Comparison of ENCODE assay signal across 26 cellular contexts in the genomic region with DNA sequence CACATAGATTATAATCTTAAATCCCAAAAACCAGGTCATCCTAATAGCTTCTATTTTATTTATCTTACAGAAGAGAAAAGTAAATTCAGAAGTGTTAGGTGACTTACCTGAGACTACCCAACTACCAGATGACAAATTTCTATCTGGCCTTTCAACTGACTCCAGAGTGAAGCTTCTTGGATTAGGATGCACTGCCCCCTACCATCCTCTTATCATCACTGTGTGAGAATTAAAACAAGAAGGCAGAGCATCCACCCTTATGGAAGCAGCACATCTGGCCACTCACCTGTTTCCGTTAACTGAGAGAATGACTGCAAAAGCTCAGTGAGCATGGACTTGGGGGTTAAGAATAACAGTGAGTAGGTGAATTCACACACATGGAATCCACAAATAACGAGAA.
DNase-seq lines count a peak whose midpoint lies in the region; ATAC-seq and TF ChIP-seq lines count a peak whose summit lies in the region.
"Had no signal": no experiment of that assay in that cellular context is flagged by ENCODE, and none has a peak within 500 bp of the region (broad histone marks: within the 10 kb centered on the region; RNA-seq: fewer than 3 reads in every experiment).

No MANE protein-coding gene starts in this region.

- H3K9me3 Mint-ChIP-seq in MCF 10A (ENCODE audit: unreplicated experiment) = peaks cover 10% of the 10 kb centered on the region
- peaks cover 0 to 11% (median 0%) of the 10 kb centered on the region in 11 donors for H3K9me3 Mint-ChIP-seq in naive thymus-derived CD4-positive, alpha-beta T cell

- no peak overlapping the region for H3K14ac ChIP-seq in neuronal stem cell (ENCODE audit: low read length)

- H3K4ac ChIP-seq in neuronal stem cell (ENCODE audit: low read length) = no peak overlapping the region

- no peaks in the 10 kb centered on the region for H3K4me1 ChIP-seq in mammary epithelial cell (ENCODE audit: insufficient read depth, low read length)
- H3K4me1 ChIP-seq in neuronal stem cell (ENCODE audit: control insufficient read depth in 2 of 2, insufficient read depth in 1 of 2, low read depth in 1 of 2, low read length in 2 of 2) = no peaks in the 10 kb centered on the region
- H3K4me1 ChIP-seq in naive thymus-derived CD4-positive, alpha-beta T cell (ENCODE audit: control insufficient read depth in 2 of 2, insufficient read depth in 2 of 2, low read length in 2 of 2) = no peaks in the 10 kb centered on the region
- H3K4me1 ChIP-seq: heart right ventricle, Peyer's patch, SJCRH30 had no signal

- POLR2A ChIA-PET in MCF 10A (lab: Yijun Ruan, JAX) = no interaction called here
- POLR2A ChIA-PET in naive thymus-derived CD4-positive, alpha-beta T cell (lab: Charles Lee) = no interaction called here

- H4K91ac ChIP-seq in neuronal stem cell (ENCODE audit: low read depth, low read length, poor library complexity) = no peak overlapping the region

- no peak overlapping the region for H3K4me3 Mint-ChIP-seq in MCF 10A (ENCODE audit: unreplicated experiment)
- no peak overlapping the region for H3K4me3 Mint-ChIP-seq in naive thymus-derived CD4-positive, alpha-beta T cell
- H3K4me3 Mint-ChIP-seq: activated CD4-positive, alpha-beta T cell treated with anti-CD3 and anti-CD28 coated beads for 36 hours; activated T-cell treated with anti-CD3 and anti-CD28 coated beads, Interleukin-2, amount 50 U/mL, for 24 hours had no signal

- H4K20me1 ChIP-seq in mammary epithelial cell (ENCODE audit: insufficient read depth, low read length) = no peaks in the 10 kb centered on the region

- DNase-seq in MCF 10A (ENCODE audit: unreplicated experiment) (peak; percentile 2), mammary epithelial cell (no peak), NCI-H69 (lab: John Stamatoyannopoulos, UW) (peak; percentile 66), epithelial cell of proximal tubule (ENCODE audit: low read depth) (no peak), neuronal stem cell (ENCODE audit: low spot score) (peak; percentile 12), AML-193 (lab: John Stamatoyannopoulos, UW) (no peak)
- no peak for DNase-seq in naive thymus-derived CD4-positive, alpha-beta T cell
- DNase-seq: activated CD4-positive, alpha-beta T cell treated with anti-CD3 and anti-CD28 coated beads for 36 hours; activated CD8-positive, alpha-beta memory T cell treated with anti-CD3 and anti-CD28 coated beads for 24 hours; activated gamma-delta T cell treated with Interleukin-2 at 50 U/mL for 16 hours; activated T-cell treated with anti-CD3 and anti-CD28 coated beads, Interleukin-2, amount 50 U/mL, for 24 hours; cerebellar nuclear complex; dorsolateral prefrontal cortex; GOT3; heart right ventricle; NCI-H1048; NCI-H2029 treated with DMSO at 0.1 percent for 48 hours; NCI-H446; NK-92 treated with Interleukin-12 subunit alpha and Interleukin-12 subunit beta, amount 100 ng/mL, for 24 hours; Peyer's patch; SJCRH30; stimulated activated CD4-positive, alpha-beta T cell treated with anti-CD3 and anti-CD28 coated beads, Interleukin-15, amount 100 ng/mL, for 24 hours; stimulated activated naive CD8-positive, alpha-beta T cell treated with anti-CD3 and anti-CD28 coated beads, Interleukin-15, Interleukin-2, amounts not matched to agents 100 U/mL and 50 U/mL, for 24 hours had no signal

- H3K27ac ChIP-seq in mammary epithelial cell (ENCODE audit: insufficient read depth, low read depth, low read length) (no peak overlapping the region), neuronal stem cell (replicated peaks; ENCODE audit: low read length) (no peak overlapping the region)
- no peak overlapping the region for H3K27ac ChIP-seq in naive thymus-derived CD4-positive, alpha-beta T cell (ENCODE audit: low read depth, low read length)
- H3K27ac ChIP-seq: C4-2B, dorsolateral prefrontal cortex, heart right ventricle, Peyer's patch, SJCRH30 had no signal

- no peak overlapping the region for H2BK5ac ChIP-seq in neuronal stem cell (ENCODE audit: low read length)

- no TSS peak for BruUV-seq in MCF 10A (replicated peaks; lab: Mats Ljungman, UMichigan)
- no TSS peak for BruUV-seq in mammary epithelial cell (replicated peaks; lab: Mats Ljungman, UMichigan)

- H2AK5ac ChIP-seq in neuronal stem cell (ENCODE audit: low read depth, low read length) = no peak overlapping the region

- H3K36me3 ChIP-seq in mammary epithelial cell (ENCODE audit: insufficient read depth, low read length) (no peaks in the 10 kb centered on the region), neuronal stem cell (replicated peaks in 1 of 2; ENCODE audit: control insufficient read depth in 2 of 2, insufficient read depth in 2 of 2, low read length in 2 of 2) (no peaks in the 10 kb centered on the region)
- H3K36me3 ChIP-seq in naive thymus-derived CD4-positive, alpha-beta T cell (ENCODE audit: control insufficient read depth in 2 of 3, insufficient read depth in 3 of 3, low read length in 3 of 3) = no peaks in the 10 kb centered on the region
- H3K36me3 ChIP-seq: heart right ventricle, Peyer's patch, SJCRH30 had no signal

- H2AFZ ChIP-seq in mammary epithelial cell (ENCODE audit: low read depth, low read length) = no peak overlapping the region
- no peak overlapping the region for H2AFZ ChIP-seq in neuronal stem cell (ENCODE audit: low read length)

- H3K36me3 Mint-ChIP-seq in MCF 10A (ENCODE audit: insufficient read depth, unreplicated experiment) = no peaks in the 10 kb centered on the region
- H3K36me3 Mint-ChIP-seq in naive thymus-derived CD4-positive, alpha-beta T cell = no peaks in the 10 kb centered on the region

- intact Hi-C loops in MCF 10A (cut with micrococcal nuclease) (no loop called here), mammary epithelial cell (cut with micrococcal nuclease) (no loop called here)
- intact Hi-C loops in naive thymus-derived CD4-positive, alpha-beta T cell (cut with micrococcal nuclease) = no loop called here

- no peak overlapping the region for H3K4me3 ChIP-seq in mammary epithelial cell (replicated peaks in 1 of 3; ENCODE audit: insufficient read depth in 1 of 3, low read depth in 2 of 3, low read length in 3 of 3)
- H3K4me3 ChIP-seq in epithelial cell of proximal tubule (ENCODE audit: low read depth, low read length) = no peak overlapping the region
- no peak overlapping the region for H3K4me3 ChIP-seq in neuronal stem cell (ENCODE audit: low read length in 2 of 2)
- no peak overlapping the region for H3K4me3 ChIP-seq in naive thymus-derived CD4-positive, alpha-beta T cell (ENCODE audit: low read length)
- H3K4me3 ChIP-seq: dorsolateral prefrontal cortex, heart right ventricle, Peyer's patch, SJCRH30 had no signal

- H3K27me3 Mint-ChIP-seq in MCF 10A (ENCODE audit: insufficient read depth, unreplicated experiment) = no peaks in the 10 kb centered on the region
- H3K27me3 Mint-ChIP-seq in naive thymus-derived CD4-positive, alpha-beta T cell = no peaks in the 10 kb centered on the region
- H3K27me3 Mint-ChIP-seq: activated CD4-positive, alpha-beta T cell treated with anti-CD3 and anti-CD28 coated beads for 36 hours; activated T-cell treated with anti-CD3 and anti-CD28 coated beads, Interleukin-2, amount 50 U/mL, for 24 hours had no signal

- in situ Hi-C loops in mammary epithelial cell (cut with MboI; ENCODE audit: low sequenced_read_pairs in 2 of 2) = no loop called here

- no peak overlapping the region for H3K18ac ChIP-seq in neuronal stem cell (ENCODE audit: low read length)

- H3K27ac Mint-ChIP-seq in MCF 10A (ENCODE audit: low read depth, unreplicated experiment) = no peak overlapping the region
- no peak overlapping the region for H3K27ac Mint-ChIP-seq in naive thymus-derived CD4-positive, alpha-beta T cell
- H3K27ac Mint-ChIP-seq: activated CD4-positive, alpha-beta T cell treated with anti-CD3 and anti-CD28 coated beads for 36 hours; activated T-cell treated with anti-CD3 and anti-CD28 coated beads, Interleukin-2, amount 50 U/mL, for 24 hours had no signal

- H3K4me1 Mint-ChIP-seq in MCF 10A (ENCODE audit: insufficient read depth, unreplicated experiment) = no peaks in the 10 kb centered on the region
- no peaks in the 10 kb centered on the region for H3K4me1 Mint-ChIP-seq in naive thymus-derived CD4-positive, alpha-beta T cell
- H3K4me1 Mint-ChIP-seq: activated CD4-positive, alpha-beta T cell treated with anti-CD3 and anti-CD28 coated beads for 36 hours had no signal

- no peaks in the 10 kb centered on the region for H3K79me2 ChIP-seq in mammary epithelial cell (ENCODE audit: insufficient read depth, low read length)

- ATAC-seq in naive thymus-derived CD4-positive, alpha-beta T cell = no peak
- no peak for ATAC-seq in HG03520 (IDR thresholded peaks at IDR 0.05; ENCODE audit: unreplicated experiment)
- ATAC-seq: activated CD4-positive, alpha-beta T cell treated with anti-CD3 and anti-CD28 coated beads for 36 hours; heart right ventricle; sciatic nerve; stimulated activated naive CD8-positive, alpha-beta T cell treated with anti-CD3 and anti-CD28 coated beads, Interleukin-15, Interleukin-2, amounts not matched to agents 100 U/mL and 50 U/mL, for 24 hours had no signal

- H3K79me1 ChIP-seq in neuronal stem cell (ENCODE audit: low read depth, low read length) = no peaks in the 10 kb centered on the region

- no peak for TF ChIP-seq CTCF in MCF 10A (IDR thresholded peaks at IDR 0.05; ENCODE audit: unreplicated experiment)
- no peak for TF ChIP-seq CTCF in mammary epithelial cell (conservative IDR thresholded peaks at IDR 0.05 in 1 of 2, IDR thresholded peaks at IDR 0.05 in 1 of 2; ENCODE audit: extremely low read depth in 1 of 2, insufficient read depth in 1 of 2, low read depth in 1 of 2, low read length in 2 of 2)
- peak; percentile 24 for TF ChIP-seq CTCF in epithelial cell of proximal tubule (conservative IDR thresholded peaks at IDR 0.05; ENCODE audit: low read depth, low read length)

- H3K27me3 ChIP-seq in mammary epithelial cell (ENCODE audit: insufficient read depth, low read length) = no peaks in the 10 kb centered on the region
- H3K27me3 ChIP-seq in neuronal stem cell (ENCODE audit: control insufficient read depth in 3 of 3, insufficient read depth in 3 of 3, low read depth in 1 of 3, low read length in 3 of 3) = no peaks in the 10 kb centered on the region
- no peaks in the 10 kb centered on the region for H3K27me3 ChIP-seq in naive thymus-derived CD4-positive, alpha-beta T cell (ENCODE audit: control insufficient read depth in 2 of 2, insufficient read depth in 2 of 2, low read length in 2 of 2)
- H3K27me3 ChIP-seq: dorsolateral prefrontal cortex, heart right ventricle, Peyer's patch, SJCRH30 had no signal

- 50% methylated on average over 2 of the region's 2 CpGs for WGBS in mammary epithelial cell (ENCODE audit: low coverage, missing lambda C conversion rate)
- WGBS in neuronal stem cell (ENCODE audit: extremely low coverage in 2 of 2, insufficient read length in 2 of 2, insufficient replicate concordance in 1 of 2), 2 donors = no CpG with 5 or more reads among the region's 2 CpGs

- H3K4me2 ChIP-seq in mammary epithelial cell (ENCODE audit: insufficient read depth, low read depth, low read length) = no peak overlapping the region
- H3K4me2 ChIP-seq in neuronal stem cell (ENCODE audit: insufficient read depth, low read length, poor library complexity, severe bottlenecking) = no peak overlapping the region

- H4K8ac ChIP-seq in neuronal stem cell (ENCODE audit: low read depth, low read length) = no peak overlapping the region

- H3K9ac ChIP-seq in mammary epithelial cell (ENCODE audit: insufficient read depth, low read length) (no peak overlapping the region), neuronal stem cell (ENCODE audit: low read depth, low read length, poor library complexity) (no peak overlapping the region)

- CTCF ChIA-PET in MCF 10A (lab: Yijun Ruan, JAX) (no interaction called here), mammary epithelial cell (lab: Charles Lee; ENCODE audit: low non-redundant PET) (no interaction called here)
- CTCF ChIA-PET in naive thymus-derived CD4-positive, alpha-beta T cell (lab: Charles Lee) = no interaction called here

- no peak overlapping the region for H3K23ac ChIP-seq in neuronal stem cell (ENCODE audit: low read depth, low read length, poor library complexity)

- no peak overlapping the region for H2BK120ac ChIP-seq in neuronal stem cell (ENCODE audit: low read depth, low read length)

- no peak overlapping the region for H2BK15ac ChIP-seq in neuronal stem cell (ENCODE audit: low read length)

- no peaks in the 10 kb centered on the region for H3K9me3 ChIP-seq in mammary epithelial cell (replicated peaks; ENCODE audit: insufficient read depth, low read length)
- H3K9me3 ChIP-seq in neuronal stem cell (replicated peaks in 1 of 2; ENCODE audit: control insufficient read depth in 2 of 2, insufficient read depth in 1 of 2, low read depth in 1 of 2, low read length in 2 of 2) = no peaks in the 10 kb centered on the region
- no peaks in the 10 kb centered on the region for H3K9me3 ChIP-seq in naive thymus-derived CD4-positive, alpha-beta T cell (ENCODE audit: control insufficient read depth in 2 of 3, low read length in 3 of 3)
- H3K9me3 ChIP-seq: Peyer's patch, SJCRH30 had no signal

- no peak overlapping the region for H2BK12ac ChIP-seq in neuronal stem cell (ENCODE audit: low read length)

- dilution Hi-C loops in mammary epithelial cell (cut with HindIII; ENCODE audit: low sequenced_read_pairs) = no loop called here

Comparison
In these comparisons a context has a peak if more than half of its experiments do, and no peak if none do; other contexts are left out.
1. DNase-seq: peak in MCF 10A (single experiment), NCI-H69 (single experiment) and neuronal stem cell (single experiment); none in mammary epithelial cell (single experiment), epithelial cell of proximal tubule (single experiment), naive thymus-derived CD4-positive, alpha-beta T cell (0 of 9) and AML-193 (0 of 2).